Comparison of ENCODE assay signal across 1 cellular context in the genomic region with DNA sequence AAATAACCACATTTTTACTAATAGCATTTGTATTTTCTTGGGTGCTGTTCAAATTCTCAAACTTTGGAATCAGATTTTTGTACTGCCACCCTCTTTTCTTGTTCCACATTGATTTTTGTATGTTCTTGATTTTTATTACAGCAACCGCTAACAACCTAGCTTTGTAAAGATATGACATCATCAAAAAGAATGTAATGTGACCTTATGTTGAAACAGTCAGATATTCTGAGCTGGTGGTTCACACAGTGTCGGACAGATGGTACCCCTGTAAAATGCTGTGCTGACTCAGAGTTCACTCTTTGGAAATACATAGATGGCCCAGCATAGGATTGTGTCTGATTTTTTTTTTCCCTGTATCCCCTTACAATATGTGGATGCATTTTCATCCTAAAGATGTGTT.
TF ChIP-seq lines count a peak whose summit lies in the region.

No MANE protein-coding gene starts in this region.

TF ChIP-seq in GM23338, 12 proteins besides CTCF, POLR2A, EP300 and RAD21 (continued from another document):
- TF ChIP-seq, protein P1, sequence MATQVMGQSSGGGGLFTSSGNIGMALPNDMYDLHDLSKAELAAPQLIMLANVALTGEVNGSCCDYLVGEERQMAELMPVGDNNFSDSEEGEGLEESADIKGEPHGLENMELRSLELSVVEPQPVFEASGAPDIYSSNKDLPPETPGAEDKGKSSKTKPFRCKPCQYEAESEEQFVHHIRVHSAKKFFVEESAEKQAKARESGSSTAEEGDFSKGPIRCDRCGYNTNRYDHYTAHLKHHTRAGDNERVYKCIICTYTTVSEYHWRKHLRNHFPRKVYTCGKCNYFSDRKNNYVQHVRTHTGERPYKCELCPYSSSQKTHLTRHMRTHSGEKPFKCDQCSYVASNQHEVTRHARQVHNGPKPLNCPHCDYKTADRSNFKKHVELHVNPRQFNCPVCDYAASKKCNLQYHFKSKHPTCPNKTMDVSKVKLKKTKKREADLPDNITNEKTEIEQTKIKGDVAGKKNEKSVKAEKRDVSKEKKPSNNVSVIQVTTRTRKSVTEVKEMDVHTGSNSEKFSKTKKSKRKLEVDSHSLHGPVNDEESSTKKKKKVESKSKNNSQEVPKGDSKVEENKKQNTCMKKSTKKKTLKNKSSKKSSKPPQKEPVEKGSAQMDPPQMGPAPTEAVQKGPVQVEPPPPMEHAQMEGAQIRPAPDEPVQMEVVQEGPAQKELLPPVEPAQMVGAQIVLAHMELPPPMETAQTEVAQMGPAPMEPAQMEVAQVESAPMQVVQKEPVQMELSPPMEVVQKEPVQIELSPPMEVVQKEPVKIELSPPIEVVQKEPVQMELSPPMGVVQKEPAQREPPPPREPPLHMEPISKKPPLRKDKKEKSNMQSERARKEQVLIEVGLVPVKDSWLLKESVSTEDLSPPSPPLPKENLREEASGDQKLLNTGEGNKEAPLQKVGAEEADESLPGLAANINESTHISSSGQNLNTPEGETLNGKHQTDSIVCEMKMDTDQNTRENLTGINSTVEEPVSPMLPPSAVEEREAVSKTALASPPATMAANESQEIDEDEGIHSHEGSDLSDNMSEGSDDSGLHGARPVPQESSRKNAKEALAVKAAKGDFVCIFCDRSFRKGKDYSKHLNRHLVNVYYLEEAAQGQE (IDR thresholded peaks at IDR 0.05; ENCODE audit: unreplicated experiment): no peak
- TF ChIP-seq POLR2AphosphoS5 (IDR thresholded peaks at IDR 0.05; ENCODE audit: low read depth) (no peak), ZNF114 (CRISPR knock-in tag; IDR thresholded peaks at IDR 0.05) (no peak)
